Comparison of ENCODE assay signal across 2 cellular contexts in the genomic region with DNA sequence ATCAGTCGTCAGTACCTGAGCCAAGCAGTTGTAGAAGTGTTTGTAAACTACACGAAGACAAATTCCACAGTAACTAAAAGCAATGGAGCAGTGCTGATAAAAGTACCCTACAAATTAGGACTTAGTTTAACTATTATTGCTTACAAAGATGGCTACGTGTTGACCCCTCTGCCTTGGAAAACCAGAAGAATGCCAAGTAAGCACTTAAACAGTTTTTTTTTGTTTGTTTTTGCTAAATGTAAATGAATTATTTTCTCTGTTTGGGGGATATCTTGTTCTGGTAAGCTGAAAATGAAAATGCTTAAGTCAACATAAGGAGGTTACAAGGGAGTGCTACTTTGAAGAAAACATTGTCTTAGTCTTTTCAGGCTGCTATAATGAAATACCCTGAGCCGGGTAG.
TF ChIP-seq lines count a peak whose summit lies in the region.

No MANE protein-coding gene starts in this region.

TF ChIP-seq in HepG2, 621 proteins besides CTCF, POLR2A, EP300 and RAD21:
- no peak for TF ChIP-seq ATF7-NPFF (CRISPR knock-in tag; IDR thresholded peaks at IDR 0.05; ENCODE audit: low read depth)
- TF ChIP-seq MAFF (IDR thresholded peaks at IDR 0.05; ENCODE audit: low read depth, low read length): peak; percentile 53
- TF ChIP-seq MAFK (conservative IDR thresholded peaks at IDR 0.05 in 1 of 2, IDR thresholded peaks at IDR 0.05 in 1 of 2; ENCODE audit: low read length in 2 of 2): peak; percentile 58 to 76
- TF ChIP-seq RNF219 (CRISPR knock-in tag; IDR thresholded peaks at IDR 0.05): no peak
- TF ChIP-seq MXI1 (IDR thresholded peaks at IDR 0.05; ENCODE audit: borderline replicate concordance, low read depth, low read length): no peak
- no peak for TF ChIP-seq SETDB1 (CRISPR knock-in tag; IDR thresholded peaks at IDR 0.05; ENCODE audit: borderline replicate concordance)
- no peak for TF ChIP-seq HNRNPH1 (optimal IDR thresholded peaks at IDR 0.05; ENCODE audit: low read depth, low read length)
- TF ChIP-seq NFIC (IDR thresholded peaks at IDR 0.05; ENCODE audit: low read length): no peak
- no peak for TF ChIP-seq E2F2 (CRISPR knock-in tag; IDR thresholded peaks at IDR 0.05; ENCODE audit: borderline replicate concordance)
- TF ChIP-seq ZBTB10 (CRISPR knock-in tag; IDR thresholded peaks at IDR 0.05; ENCODE audit: borderline replicate concordance): no peak
- no peak for TF ChIP-seq MAF1 (CRISPR knock-in tag; IDR thresholded peaks at IDR 0.05; ENCODE audit: borderline replicate concordance)
- TF ChIP-seq FOXK2 (IDR thresholded peaks at IDR 0.05): no peak
- TF ChIP-seq ZBTB7A (CRISPR knock-in tag; IDR thresholded peaks at IDR 0.05): no peak
TF ChIP-seq in HepG2: peak in this region for 2.

TF ChIP-seq in K562, 482 proteins besides CTCF, POLR2A, EP300 and RAD21:
- TF ChIP-seq SMARCA4 (IDR thresholded peaks at IDR 0.05): no peak
- TF ChIP-seq ZNF316 (IDR thresholded peaks at IDR 0.05): peak; percentile 45
